8 cellular contexts compared by ENCODE assay signal in the genomic region with DNA sequence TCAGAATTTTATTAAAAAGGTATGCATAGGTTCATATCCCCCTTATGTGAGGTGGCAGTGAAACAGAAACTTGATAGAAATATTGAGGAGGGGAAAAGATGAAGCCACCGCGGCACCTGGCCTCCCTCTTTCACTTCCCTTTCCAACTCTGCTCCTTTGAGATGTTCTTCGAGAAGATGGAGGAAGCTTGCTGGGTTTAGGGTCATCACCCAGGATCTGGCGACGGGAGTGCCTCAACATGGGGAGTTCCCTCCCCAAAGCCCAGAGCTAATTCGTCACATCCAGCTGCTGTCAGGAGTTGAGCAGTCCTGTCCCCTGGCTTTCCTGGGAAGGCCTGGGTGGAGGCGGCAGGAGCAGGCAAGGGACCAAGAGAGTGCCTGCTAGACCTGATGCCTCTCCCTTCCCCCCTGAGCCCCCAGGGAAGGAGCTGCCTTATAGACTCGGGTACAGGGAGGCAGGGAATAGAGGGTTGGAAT. TPM values are rescaled to one million over a fixed set of nuclear protein-coding genes. Genes with fewer than 3 reads are reported as not detected.
A peak's percentile ranks its signal among the peaks of the same experiment; 100 is the strongest.
DNase-seq lines count a peak whose midpoint lies in the region; ATAC-seq and TF ChIP-seq lines count a peak whose summit lies in the region.

No MANE protein-coding gene starts in this region.

- H3K4me1 ChIP-seq in lower lobe of right lung, result peaks cover 76% of the 10 kb centered on the region

- no peaks in the 10 kb centered on the region for H3K27me3 ChIP-seq in lower lobe of right lung (ENCODE audit: low read depth)

- intact Hi-C loops in lower lobe of right lung (cut with DNase I), result no loop called here

- no peak for TF ChIP-seq CTCF in lower lobe of right lung (IDR thresholded peaks at IDR 0.05)

- H3K27ac ChIP-seq in lower lobe of right lung, result peak overlapping the region; percentile 67

- no peaks in the 10 kb centered on the region for H3K9me3 ChIP-seq in lower lobe of right lung

- peak; percentile 32 for DNase-seq in NCI-H82 (lab: John Stamatoyannopoulos, UW)
- DNase-seq in NCI-H82 treated with DMSO at 0.1 percent for 48 hours (lab: John Stamatoyannopoulos, UW; ENCODE audit: unreplicated experiment), result no peak
- peak; percentile 37 for DNase-seq in SKM-1 treated with dmso at 0.1 percent for 144 hours (lab: John Stamatoyannopoulos, UW; ENCODE audit: unreplicated experiment)
- no peak for DNase-seq in lower lobe of right lung
- no peak for DNase-seq in T1000 (lab: John Stamatoyannopoulos, UW)
- no peak for DNase-seq in HT-29 (ENCODE audit: low spot score)
- no peak for DNase-seq in inferior parietal cortex (ENCODE audit: extremely low spot score)

- H3K36me3 ChIP-seq in lower lobe of right lung, result no peaks in the 10 kb centered on the region

- no peak overlapping the region for H3K4me3 ChIP-seq in lower lobe of right lung

- ATAC-seq in HG02870 (IDR thresholded peaks at IDR 0.05; ENCODE audit: unreplicated experiment) (peak; percentile 36), lower lobe of right lung (no peak)

RNA-seq across cellular contexts. Expression of a gene that starts 29.1 kb away (rescaled TPM):
- total RNA-seq in lower lobe of right lung, result 62.8 TPM
- 21.6 and 23.9 TPM in 2 replicates for total RNA-seq in HT-29 (2014; rRNA removed; shearing (Covaris generic))

Comparison
In these comparisons a context has a peak if more than half of its experiments do, and no peak if none do; other contexts are left out.
1. DNase-seq: peak in NCI-H82 (single experiment) and SKM-1 treated with dmso at 0.1 percent for 144 hours (single experiment); none in NCI-H82 treated with DMSO at 0.1 percent for 48 hours (single experiment), lower lobe of right lung (single experiment), T1000 (single experiment), HT-29 (single experiment) and inferior parietal cortex (single experiment).